18 cellular contexts compared by ENCODE assay signal in genomic region chr2:39524061-39524460, GRCh38.
DNase-seq lines count a peak whose midpoint lies in the region; ATAC-seq and TF ChIP-seq lines count a peak whose summit lies in the region.
"Had no signal": no experiment of that assay in that cellular context is flagged by ENCODE, and none has a peak within 500 bp of the region (broad histone marks: within the 10 kb centered on the region; RNA-seq: fewer than 3 reads in every experiment).

No MANE protein-coding gene starts in this region.

- H3K9me3 ChIP-seq in left ventricle myocardium inferior (replicated peaks) (peaks cover 7% of the 10 kb centered on the region), right atrium auricular region (peaks cover 0 to 6% of the 10 kb centered on the region in 2 donors), mesodermal cell (ENCODE audit: control insufficient read depth, low read length) (peaks cover 20% of the 10 kb centered on the region), aorta (ENCODE audit: control insufficient read depth, low read length) (no peaks in the 10 kb centered on the region)
- H3K9me3 ChIP-seq: ovary had no signal

- H3K36me3 ChIP-seq in left ventricle myocardium inferior = no peaks in the 10 kb centered on the region
- H3K36me3 ChIP-seq in right atrium auricular region = no peaks in the 10 kb centered on the region
- peaks cover 5% of the 10 kb centered on the region for H3K36me3 ChIP-seq in mesodermal cell (ENCODE audit: control insufficient read depth, insufficient read depth, low read length)
- H3K36me3 ChIP-seq in aorta (ENCODE audit: control insufficient read depth in 1 of 2, insufficient read depth in 2 of 2, low read length in 1 of 2) = no peaks in the 10 kb centered on the region
- H3K36me3 ChIP-seq: ovary had no signal

- peak overlapping the region; percentile 68 for H3K27ac ChIP-seq in left ventricle myocardium inferior (replicated peaks)
- no peak overlapping the region for H3K27ac ChIP-seq in right atrium auricular region
- peak overlapping the region; percentile 19 for H3K27ac ChIP-seq in mesodermal cell (ENCODE audit: low read depth, low read length, severe bottlenecking)
- H3K27ac ChIP-seq in aorta (ENCODE audit: low read depth in 1 of 2, low read length in 2 of 2) = peak overlapping the region in 1 of 2 donors; percentile 48
- H3K27ac ChIP-seq: ovary had no signal

- TF ChIP-seq CTCF in left ventricle myocardium inferior (IDR thresholded peaks at IDR 0.05; ENCODE audit: borderline replicate concordance) = no peak
- TF ChIP-seq CTCF in right atrium auricular region (IDR thresholded peaks at IDR 0.05) = no peak
- no peak for TF ChIP-seq CTCF in choroid plexus epithelial cell (conservative IDR thresholded peaks at IDR 0.05; ENCODE audit: low read depth, low read length)

- H3K4me3 ChIP-seq in left ventricle myocardium inferior (no peak overlapping the region), right atrium auricular region (no peak overlapping the region), choroid plexus epithelial cell (ENCODE audit: low read depth, low read length) (no peak overlapping the region), mesodermal cell (ENCODE audit: extremely low read depth, insufficient read depth, low read length, poor library complexity, severe bottlenecking) (no peak overlapping the region), aorta (ENCODE audit: low read length in 2 of 2) (no peak overlapping the region)
- H3K4me3 ChIP-seq: ovary, tibial nerve had no signal

- intact Hi-C loops in left ventricle myocardium inferior (cut with micrococcal nuclease) = no loop called here
- intact Hi-C loops in aorta (cut with DNase I) = no loop called here

- no peak for DNase-seq in left ventricle myocardium inferior
- DNase-seq in right atrium auricular region (ENCODE audit: low spot score) = no peak
- peak; percentile 63 for DNase-seq in choroid plexus epithelial cell (ENCODE audit: low read depth)
- DNase-seq in aorta = no peak
- DNase-seq: activated CD4-positive, alpha-beta T cell treated with anti-CD3 and anti-CD28 coated beads, Interleukin-2, amount 50 U/mL, for 48 hours; CD4-positive, CD25-positive, alpha-beta regulatory T cell; DMS53; islet precursor cell; MV-4-11; NCI-H2081; NCI-H526; ovary; stimulated activated naive B cell treated with anti-CD40 and anti-IgM and Interleukin-4, amounts not matched to agents 10 μg/mL and 1 μg/mL and 100 μg/mL, for 72 hours had no signal

- H3K4me1 ChIP-seq in left ventricle myocardium inferior (peaks cover 49% of the 10 kb centered on the region), right atrium auricular region (peaks cover 0 to 33% of the 10 kb centered on the region in 2 donors), mesodermal cell (ENCODE audit: control insufficient read depth, insufficient read depth, low read length, poor library complexity, severe bottlenecking) (peaks cover 9% of the 10 kb centered on the region), aorta (ENCODE audit: control insufficient read depth in 1 of 2, insufficient read depth in 2 of 2, low read length in 2 of 2) (peaks cover 0 to 8% of the 10 kb centered on the region in 2 donors)
- H3K4me1 ChIP-seq: tibial nerve had no signal

- 86% methylated on average over 2 of the region's 2 CpGs; no CpG with 5 or more reads in 1 of the 2 experiments for WGBS in mesodermal cell (ENCODE audit: insufficient coverage in 2 of 2), 2 experiments
- WGBS in aorta, 2 donors = 88 to 94% methylated on average over 2 of the region's 2 CpGs

- ATAC-seq in HG03469 (IDR thresholded peaks at IDR 0.05; ENCODE audit: unreplicated experiment) = no peak
- no peak for ATAC-seq in aorta (ENCODE audit: low FRiP score)
- no peak for ATAC-seq in HG02588 (IDR thresholded peaks at IDR 0.05; ENCODE audit: unreplicated experiment)
- no peak for ATAC-seq in activated CD4-positive, CD25-positive, alpha-beta regulatory T cell treated with anti-CD3 and anti-CD28 coated beads, Interleukin-2, amount 50 U/mL, for 24 hours
- ATAC-seq: stimulated activated naive B cell treated with anti-CD40 and anti-IgM and Interleukin-4, amounts not matched to agents 10 μg/mL and 1 μg/mL and 100 μg/mL, for 72 hours had no signal

- H3K27me3 ChIP-seq in left ventricle myocardium inferior (ENCODE audit: low read depth) (no peaks in the 10 kb centered on the region), right atrium auricular region (no peaks in the 10 kb centered on the region), aorta (ENCODE audit: control insufficient read depth in 1 of 2, insufficient read depth in 2 of 2, low read length in 1 of 2) (no peaks in the 10 kb centered on the region)
- H3K27me3 ChIP-seq: ovary, tibial nerve had no signal

Comparison
In these comparisons a context has a peak if more than half of its experiments do, and no peak if none do; other contexts are left out.
1. H3K27ac ChIP-seq: peak in left ventricle myocardium inferior (single experiment) and mesodermal cell (single experiment); none in right atrium auricular region (0 of 2).